27 cellular contexts compared by ENCODE assay signal in genomic region chr17:63033142-63033541, GRCh38.
"Had no signal": no experiment of that assay in that cellular context is flagged by ENCODE, and none has a peak within 500 bp of the region (broad histone marks: within the 10 kb centered on the region; RNA-seq: fewer than 3 reads in every experiment).

No MANE protein-coding gene starts in this region.

- H3K9me3 ChIP-seq: SJCRH30 had no signal

- H3K27me3 ChIP-seq: brain microvascular endothelial cell, SJCRH30 had no signal

- H3K9me3 Mint-ChIP-seq: activated CD4-positive, alpha-beta T cell treated with anti-CD3 and anti-CD28 coated beads, Interleukin-2, amount 10 ng/mL, durations not matched to agents 24 days and 14 days; activated CD8-positive, alpha-beta T cell treated with anti-CD3 and anti-CD28 coated beads for 36 hours; activated T-helper 17 cell treated with anti-CD3 and anti-CD28 coated beads, Interleukin-2, amount 50 U/mL, for 72 hours had no signal

- H3K27ac Mint-ChIP-seq: activated CD4-positive, alpha-beta T cell treated with anti-CD3 and anti-CD28 coated beads, Interleukin-2, amount 10 ng/mL, durations not matched to agents 24 days and 14 days; activated CD8-positive, alpha-beta T cell treated with anti-CD3 and anti-CD28 coated beads for 36 hours; activated naive CD8-positive, alpha-beta T cell treated with anti-CD3 and anti-CD28 coated beads for 36 hours; activated T-cell treated with anti-CD3 and anti-CD28 coated beads, Interleukin-2, amount 50 U/mL, for 72 hours; activated T-helper 17 cell treated with anti-CD3 and anti-CD28 coated beads, Interleukin-2, amount 50 U/mL, for 72 hours had no signal

- H3K27me3 Mint-ChIP-seq: activated CD8-positive, alpha-beta T cell treated with anti-CD3 and anti-CD28 coated beads for 36 hours; activated naive CD8-positive, alpha-beta T cell treated with anti-CD3 and anti-CD28 coated beads for 36 hours; activated T-helper 17 cell treated with anti-CD3 and anti-CD28 coated beads, Interleukin-2, amount 50 U/mL, for 72 hours had no signal

- H3K4me1 ChIP-seq: SJCRH30 had no signal

- H3K4me3 Mint-ChIP-seq: activated CD4-positive, alpha-beta T cell treated with anti-CD3 and anti-CD28 coated beads, Interleukin-2, amount 10 ng/mL, durations not matched to agents 24 days and 14 days; activated CD8-positive, alpha-beta T cell treated with anti-CD3 and anti-CD28 coated beads for 36 hours; activated naive CD8-positive, alpha-beta T cell treated with anti-CD3 and anti-CD28 coated beads for 36 hours; activated T-cell treated with anti-CD3 and anti-CD28 coated beads, Interleukin-2, amount 50 U/mL, for 72 hours; activated T-helper 17 cell treated with anti-CD3 and anti-CD28 coated beads, Interleukin-2, amount 50 U/mL, for 72 hours had no signal

- DNase-seq: activated CD4-positive, alpha-beta T cell treated with anti-CD3 and anti-CD28 coated beads, Interleukin-2, amount 10 ng/mL, durations not matched to agents 24 days and 14 days; activated CD4-positive, alpha-beta T cell treated with anti-CD3 and anti-CD28 coated beads, Interleukin-2, amount 50 U/mL, for 4 hours; activated CD8-positive, alpha-beta T cell treated with anti-CD3 and anti-CD28 coated beads for 36 hours; activated effector memory CD4-positive, alpha-beta T cell treated with anti-CD3 and anti-CD28 coated beads, Interleukin-2, amount 50 U/mL, for 16 hours; activated naive CD4-positive, alpha-beta T cell; activated naive CD4-positive, alpha-beta T cell treated with anti-CD3 and anti-CD28 coated beads, Interleukin-2, amount 50 U/mL, for 16 hours; activated naive CD8-positive, alpha-beta T cell treated with anti-CD3 and anti-CD28 coated beads for 36 hours; activated T-cell treated with anti-CD3 and anti-CD28 coated beads, Interleukin-2, amount 50 U/mL, for 1 hour; activated T-cell treated with anti-CD3 and anti-CD28 coated beads, Interleukin-2, amount 50 U/mL, for 72 hours; amniotic stem cell; aorta; brain microvascular endothelial cell; central memory CD4-positive, alpha-beta T cell; NCI-H1048; NCI-H1105 treated with DMSO at 0.1 percent for 48 hours; NCI-H1436; NCI-H1694 treated with DMSO at 0.1 percent for 48 hours; NCI-H2029; NCI-H510A; NCI-H526; NCI-H748 treated with DMSO at 0.1 percent for 48 hours; Right ventricle myocardium superior; SJCRH30; T1000; WERI-Rb-1 had no signal

- H3K4me3 ChIP-seq: SJCRH30, SK-N-MC had no signal

- H3K36me3 ChIP-seq: brain microvascular endothelial cell, SJCRH30, WERI-Rb-1 had no signal

- H3K4me1 Mint-ChIP-seq: activated CD4-positive, alpha-beta T cell treated with anti-CD3 and anti-CD28 coated beads, Interleukin-2, amount 10 ng/mL, durations not matched to agents 24 days and 14 days had no signal

- H3K27ac ChIP-seq: brain microvascular endothelial cell, SJCRH30, SK-N-MC, WERI-Rb-1 had no signal
